Comparison of ENCODE assay signal across 13 cellular contexts in genomic region chr6:6678185-6678671, GRCh38.
A peak's percentile ranks its signal among the peaks of the same experiment; 100 is the strongest.
DNase-seq lines count a peak whose midpoint lies in the region; TF ChIP-seq lines count a peak whose summit lies in the region.
"Had no signal": no experiment of that assay in that cellular context is flagged by ENCODE, and none has a peak within 500 bp of the region (broad histone marks: within the 10 kb centered on the region; RNA-seq: fewer than 3 reads in every experiment).

No MANE protein-coding gene starts in this region.

- no peaks in the 10 kb centered on the region for H3F3A ChIP-seq in smooth muscle cell (ENCODE audit: low read depth)

- TF ChIP-seq CTCF in smooth muscle cell (IDR thresholded peaks at IDR 0.05; ENCODE audit: borderline replicate concordance, insufficient read depth, poor library complexity, severe bottlenecking), result no peak

- H3K79me2 ChIP-seq in smooth muscle cell (ENCODE audit: low read depth), result no peaks in the 10 kb centered on the region

- H4K20me1 ChIP-seq in smooth muscle cell (ENCODE audit: low read depth), result no peaks in the 10 kb centered on the region

- no peak overlapping the region for H3K4me3 ChIP-seq in smooth muscle cell

- peak overlapping the region; percentile 41 for H3K9ac ChIP-seq in smooth muscle cell (ENCODE audit: low read depth)

- no peak overlapping the region for H2AFZ ChIP-seq in smooth muscle cell (ENCODE audit: low read depth)

- DNase-seq in NCI-H510A treated with DMSO at 0.1 percent for 48 hours (lab: John Stamatoyannopoulos, UW) (peak; percentile 53), NCI-H510A (lab: John Stamatoyannopoulos, UW) (no peak), RPMI7951 (ENCODE audit: low read depth) (peak; percentile 32), fibroblast of peridontal ligament (ENCODE audit: extremely low read depth) (peak; percentile 46), smooth muscle cell (lab: John Stamatoyannopoulos, UW; ENCODE audit: unreplicated experiment) (no peak), GM19240 (ENCODE audit: insufficient read length, low spot score) (no peak), activated gamma-delta T cell treated with Interleukin-2 at 50 U/mL for 16 hours (no peak), cerebellar cortex (ENCODE audit: low spot score) (no peak)
- DNase-seq: ACHN; activated T-cell treated with anti-CD3 and anti-CD28 coated beads, Interleukin-2, amount 50 U/mL, for 72 hours; effector memory CD4-positive, alpha-beta T cell; KG1; left ventricle myocardium superior had no signal

- H3K36me3 ChIP-seq in smooth muscle cell (ENCODE audit: low read depth), result no peaks in the 10 kb centered on the region

- H3K4me1 ChIP-seq in smooth muscle cell (ENCODE audit: low read depth), result no peaks in the 10 kb centered on the region

- H3K27me3 ChIP-seq in smooth muscle cell (ENCODE audit: low read depth), result no peaks in the 10 kb centered on the region

- H3K9me3 ChIP-seq in smooth muscle cell (replicated peaks; ENCODE audit: low read depth), result no peaks in the 10 kb centered on the region

- H3K4me2 ChIP-seq in smooth muscle cell, result no peak overlapping the region

- WGBS in smooth muscle cell (ENCODE audit: low lambda C conversion rate), result 46% methylated on average over 12 of the region's 12 CpGs

- H3K27ac ChIP-seq in smooth muscle cell (ENCODE audit: low read depth), result peak overlapping the region; percentile 49

Comparison
In these comparisons a context has a peak if more than half of its experiments do, and no peak if none do; other contexts are left out.
1. DNase-seq: peak in NCI-H510A treated with DMSO at 0.1 percent for 48 hours (single experiment), RPMI7951 (single experiment) and fibroblast of peridontal ligament (single experiment); none in NCI-H510A (single experiment), smooth muscle cell (single experiment), GM19240 (single experiment), activated gamma-delta T cell treated with Interleukin-2 at 50 U/mL for 16 hours (single experiment) and cerebellar cortex (single experiment).